1 cellular context compared by ENCODE assay signal in genomic region chr19:4579389-4579788, GRCh38.
TF ChIP-seq lines count a peak whose summit lies in the region.

No MANE protein-coding gene starts in this region.

TF ChIP-seq in GM23338, 12 proteins besides CTCF, POLR2A, EP300 and RAD21 (continued from another document):
- no peak for TF ChIP-seq REST (IDR thresholded peaks at IDR 0.05; ENCODE audit: unreplicated experiment)
- TF ChIP-seq, protein P1, sequence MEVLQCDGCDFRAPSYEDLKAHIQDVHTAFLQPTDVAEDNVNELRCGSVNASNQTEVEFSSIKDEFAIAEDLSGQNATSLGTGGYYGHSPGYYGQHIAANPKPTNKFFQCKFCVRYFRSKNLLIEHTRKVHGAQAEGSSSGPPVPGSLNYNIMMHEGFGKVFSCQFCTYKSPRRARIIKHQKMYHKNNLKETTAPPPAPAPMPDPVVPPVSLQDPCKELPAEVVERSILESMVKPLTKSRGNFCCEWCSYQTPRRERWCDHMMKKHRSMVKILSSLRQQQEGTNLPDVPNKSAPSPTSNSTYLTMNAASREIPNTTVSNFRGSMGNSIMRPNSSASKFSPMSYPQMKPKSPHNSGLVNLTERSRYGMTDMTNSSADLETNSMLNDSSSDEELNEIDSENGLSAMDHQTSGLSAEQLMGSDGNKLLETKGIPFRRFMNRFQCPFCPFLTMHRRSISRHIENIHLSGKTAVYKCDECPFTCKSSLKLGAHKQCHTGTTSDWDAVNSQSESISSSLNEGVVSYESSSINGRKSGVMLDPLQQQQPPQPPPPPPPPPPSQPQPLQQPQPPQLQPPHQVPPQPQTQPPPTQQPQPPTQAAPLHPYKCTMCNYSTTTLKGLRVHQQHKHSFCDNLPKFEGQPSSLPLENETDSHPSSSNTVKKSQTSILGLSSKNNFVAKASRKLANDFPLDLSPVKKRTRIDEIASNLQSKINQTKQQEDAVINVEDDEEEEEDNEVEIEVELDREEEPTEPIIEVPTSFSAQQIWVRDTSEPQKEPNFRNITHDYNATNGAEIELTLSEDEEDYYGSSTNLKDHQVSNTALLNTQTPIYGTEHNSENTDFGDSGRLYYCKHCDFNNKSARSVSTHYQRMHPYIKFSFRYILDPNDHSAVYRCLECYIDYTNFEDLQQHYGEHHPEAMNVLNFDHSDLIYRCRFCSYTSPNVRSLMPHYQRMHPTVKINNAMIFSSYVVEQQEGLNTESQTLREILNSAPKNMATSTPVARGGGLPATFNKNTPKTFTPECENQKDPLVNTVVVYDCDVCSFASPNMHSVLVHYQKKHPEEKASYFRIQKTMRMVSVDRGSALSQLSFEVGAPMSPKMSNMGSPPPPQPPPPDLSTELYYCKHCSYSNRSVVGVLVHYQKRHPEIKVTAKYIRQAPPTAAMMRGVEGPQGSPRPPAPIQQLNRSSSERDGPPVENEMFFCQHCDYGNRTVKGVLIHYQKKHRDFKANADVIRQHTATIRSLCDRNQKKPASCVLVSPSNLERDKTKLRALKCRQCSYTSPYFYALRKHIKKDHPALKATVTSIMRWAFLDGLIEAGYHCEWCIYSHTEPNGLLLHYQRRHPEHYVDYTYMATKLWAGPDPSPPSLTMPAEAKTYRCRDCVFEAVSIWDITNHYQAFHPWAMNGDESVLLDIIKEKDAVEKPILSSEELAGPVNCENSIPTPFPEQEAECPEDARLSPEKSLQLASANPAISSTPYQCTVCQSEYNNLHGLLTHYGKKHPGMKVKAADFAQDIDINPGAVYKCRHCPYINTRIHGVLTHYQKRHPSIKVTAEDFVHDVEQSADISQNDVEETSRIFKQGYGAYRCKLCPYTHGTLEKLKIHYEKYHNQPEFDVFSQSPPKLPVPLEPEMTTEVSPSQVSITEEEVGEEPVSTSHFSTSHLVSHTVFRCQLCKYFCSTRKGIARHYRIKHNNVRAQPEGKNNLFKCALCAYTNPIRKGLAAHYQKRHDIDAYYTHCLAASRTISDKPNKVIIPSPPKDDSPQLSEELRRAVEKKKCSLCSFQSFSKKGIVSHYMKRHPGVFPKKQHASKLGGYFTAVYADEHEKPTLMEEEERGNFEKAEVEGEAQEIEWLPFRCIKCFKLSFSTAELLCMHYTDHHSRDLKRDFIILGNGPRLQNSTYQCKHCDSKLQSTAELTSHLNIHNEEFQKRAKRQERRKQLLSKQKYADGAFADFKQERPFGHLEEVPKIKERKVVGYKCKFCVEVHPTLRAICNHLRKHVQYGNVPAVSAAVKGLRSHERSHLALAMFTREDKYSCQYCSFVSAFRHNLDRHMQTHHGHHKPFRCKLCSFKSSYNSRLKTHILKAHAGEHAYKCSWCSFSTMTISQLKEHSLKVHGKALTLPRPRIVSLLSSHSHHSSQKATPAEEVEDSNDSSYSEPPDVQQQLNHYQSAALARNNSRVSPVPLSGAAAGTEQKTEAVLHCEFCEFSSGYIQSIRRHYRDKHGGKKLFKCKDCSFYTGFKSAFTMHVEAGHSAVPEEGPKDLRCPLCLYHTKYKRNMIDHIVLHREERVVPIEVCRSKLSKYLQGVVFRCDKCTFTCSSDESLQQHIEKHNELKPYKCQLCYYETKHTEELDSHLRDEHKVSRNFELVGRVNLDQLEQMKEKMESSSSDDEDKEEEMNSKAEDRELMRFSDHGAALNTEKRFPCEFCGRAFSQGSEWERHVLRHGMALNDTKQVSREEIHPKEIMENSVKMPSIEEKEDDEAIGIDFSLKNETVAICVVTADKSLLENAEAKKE (CRISPR knock-in tag; IDR thresholded peaks at IDR 0.05), result no peak
- no peak for TF ChIP-seq ZNF331 (CRISPR knock-in tag; IDR thresholded peaks at IDR 0.05; ENCODE audit: low read depth)
- TF ChIP-seq EZH2 (IDR thresholded peaks at IDR 0.05; ENCODE audit: low read depth, unreplicated experiment), result no peak
- no peak for TF ChIP-seq EZH2phosphoT487 (IDR thresholded peaks at IDR 0.05; ENCODE audit: unreplicated experiment)
- no peak for TF ChIP-seq NANOG (IDR thresholded peaks at IDR 0.05; ENCODE audit: borderline replicate concordance)
- TF ChIP-seq JUNB (IDR thresholded peaks at IDR 0.05; ENCODE audit: unreplicated experiment), result no peak
- no peak for TF ChIP-seq STAT1 (IDR thresholded peaks at IDR 0.05; ENCODE audit: unreplicated experiment)
- no peak for TF ChIP-seq POLR2AphosphoS5 (IDR thresholded peaks at IDR 0.05; ENCODE audit: low read depth)
- TF ChIP-seq CREB1 (CRISPR knock-in tag; IDR thresholded peaks at IDR 0.05; ENCODE audit: low read depth), result no peak
